23 cellular contexts compared by ENCODE assay signal in genomic region chr16:86818701-86819522, GRCh38.
A peak's percentile ranks its signal among the peaks of the same experiment; 100 is the strongest.
DNase-seq lines count a peak whose midpoint lies in the region; ATAC-seq and TF ChIP-seq lines count a peak whose summit lies in the region.
"Had no signal": no experiment of that assay in that cellular context is flagged by ENCODE, and none has a peak within 500 bp of the region (broad histone marks: within the 10 kb centered on the region; RNA-seq: fewer than 3 reads in every experiment).

No MANE protein-coding gene starts in this region.

- peak; percentile 24 for ATAC-seq in left ventricle myocardium superior
- no peak for ATAC-seq in activated T-helper 17 cell treated with anti-CD3 and anti-CD28 coated beads, Interleukin-2, amount 50 U/mL, for 72 hours (replicated peaks)
- ATAC-seq: activated CD8-positive, alpha-beta memory T cell treated with anti-CD3 and anti-CD28 coated beads, Interleukin-2, amount 10 ng/mL, durations not matched to agents 7 days and 5 days; naive thymus-derived CD8-positive, alpha-beta T cell; Right ventricle myocardium inferior had no signal

- H3K36me3 ChIP-seq in left ventricle myocardium inferior = no peaks in the 10 kb centered on the region
- H3K36me3 ChIP-seq: BE2C, uterus had no signal

- intact Hi-C loops in left ventricle myocardium superior (cut with micrococcal nuclease) (no loop called here), left ventricle myocardium inferior (cut with micrococcal nuclease) (no loop called here)

- TF ChIP-seq CTCF in left ventricle myocardium inferior (IDR thresholded peaks at IDR 0.05; ENCODE audit: borderline replicate concordance) (no peak), fibroblast of the aortic adventitia (IDR thresholded peaks at IDR 0.05; ENCODE audit: insufficient read depth, low read length) (no peak), progenitor cell of endocrine pancreas (IDR thresholded peaks at IDR 0.05; ENCODE audit: unreplicated experiment) (no peak)

- peaks cover 35% of the 10 kb centered on the region for H3K27me3 ChIP-seq in left ventricle myocardium inferior (ENCODE audit: low read depth)
- H3K27me3 ChIP-seq: uterus had no signal

- peaks cover 22% of the 10 kb centered on the region for H3K4me1 Mint-ChIP-seq in progenitor cell of endocrine pancreas (ENCODE audit: low read depth)
- H3K4me1 Mint-ChIP-seq in activated T-helper 17 cell treated with anti-CD3 and anti-CD28 coated beads, Interleukin-2, amount 50 U/mL, for 72 hours = no peaks in the 10 kb centered on the region
- H3K4me1 Mint-ChIP-seq: activated CD8-positive, alpha-beta memory T cell treated with anti-CD3 and anti-CD28 coated beads, Interleukin-2, amount 10 ng/mL, durations not matched to agents 7 days and 5 days; activated naive CD8-positive, alpha-beta T cell treated with anti-CD3 and anti-CD28 coated beads for 36 hours; memory B cell; naive thymus-derived CD8-positive, alpha-beta T cell had no signal

- H3K36me3 Mint-ChIP-seq in progenitor cell of endocrine pancreas (ENCODE audit: insufficient read depth) = no peaks in the 10 kb centered on the region
- no peaks in the 10 kb centered on the region for H3K36me3 Mint-ChIP-seq in activated T-helper 17 cell treated with anti-CD3 and anti-CD28 coated beads, Interleukin-2, amount 50 U/mL, for 72 hours (ENCODE audit: low read depth)
- H3K36me3 Mint-ChIP-seq: activated CD8-positive, alpha-beta memory T cell treated with anti-CD3 and anti-CD28 coated beads, Interleukin-2, amount 10 ng/mL, durations not matched to agents 7 days and 5 days; activated naive CD8-positive, alpha-beta T cell treated with anti-CD3 and anti-CD28 coated beads for 36 hours; memory B cell; naive thymus-derived CD8-positive, alpha-beta T cell had no signal

- H3K4me3 ChIP-seq in left ventricle myocardium inferior (no peak overlapping the region), fibroblast of the aortic adventitia (ENCODE audit: low read depth, low read length) (no peak overlapping the region)
- H3K4me3 ChIP-seq: A549, uterus had no signal

- peaks cover 8% of the 10 kb centered on the region for H3K4me1 ChIP-seq in left ventricle myocardium inferior
- H3K4me1 ChIP-seq: A549, BE2C, uterus had no signal

- no peaks in the 10 kb centered on the region for H3K9me3 ChIP-seq in left ventricle myocardium inferior (replicated peaks)
- H3K9me3 ChIP-seq: A549, BE2C, uterus had no signal

- no peak overlapping the region for H3K27ac ChIP-seq in left ventricle myocardium inferior (replicated peaks)
- H3K27ac ChIP-seq: A549, uterus had no signal

- H3K9me3 Mint-ChIP-seq in progenitor cell of endocrine pancreas (ENCODE audit: low read depth) = no peaks in the 10 kb centered on the region
- H3K9me3 Mint-ChIP-seq in activated T-helper 17 cell treated with anti-CD3 and anti-CD28 coated beads, Interleukin-2, amount 50 U/mL, for 72 hours = no peaks in the 10 kb centered on the region
- H3K9me3 Mint-ChIP-seq: activated naive CD8-positive, alpha-beta T cell treated with anti-CD3 and anti-CD28 coated beads for 36 hours; activated T-helper 1 cell treated with anti-CD3 and anti-CD28 coated beads, Interleukin-12 subunit alpha, Interleukin-12 subunit beta, Interleukin-2, Interleukin-4 antibody, amounts not matched to agents 30 ng/mL and 10 ng/mL and 1 ng/mL, durations not matched to agents 14 hours and 24 hours and 36 hours; memory B cell; naive thymus-derived CD8-positive, alpha-beta T cell had no signal

- H3K27me3 Mint-ChIP-seq in progenitor cell of endocrine pancreas = peaks cover 85% of the 10 kb centered on the region
- peaks cover 19% of the 10 kb centered on the region for H3K27me3 Mint-ChIP-seq in activated T-helper 17 cell treated with anti-CD3 and anti-CD28 coated beads, Interleukin-2, amount 50 U/mL, for 72 hours

- H3K4me3 Mint-ChIP-seq in progenitor cell of endocrine pancreas (ENCODE audit: low read depth) = peak overlapping the region; percentile 49
- H3K4me3 Mint-ChIP-seq in activated T-helper 17 cell treated with anti-CD3 and anti-CD28 coated beads, Interleukin-2, amount 50 U/mL, for 72 hours = no peak overlapping the region
- H3K4me3 Mint-ChIP-seq: activated CD8-positive, alpha-beta memory T cell treated with anti-CD3 and anti-CD28 coated beads, Interleukin-2, amount 10 ng/mL, durations not matched to agents 7 days and 5 days; activated naive CD8-positive, alpha-beta T cell treated with anti-CD3 and anti-CD28 coated beads for 36 hours; activated T-helper 1 cell treated with anti-CD3 and anti-CD28 coated beads, Interleukin-12 subunit alpha, Interleukin-12 subunit beta, Interleukin-2, Interleukin-4 antibody, amounts not matched to agents 30 ng/mL and 10 ng/mL and 1 ng/mL, durations not matched to agents 14 hours and 24 hours and 36 hours; memory B cell had no signal

- DNase-seq in left ventricle myocardium superior (no peak), left ventricle myocardium inferior (no peak), fibroblast of the aortic adventitia (ENCODE audit: low read depth) (peak; percentile 29), progenitor cell of endocrine pancreas (ENCODE audit: low spot score, unreplicated experiment) (no peak), foreskin melanocyte (no peak), DMS53 (lab: John Stamatoyannopoulos, UW) (no peak), NCI-H2227 treated with DMSO at 0.1 percent for 48 hours (lab: John Stamatoyannopoulos, UW) (no peak)
- DNase-seq: activated CD4-positive, alpha-beta T cell treated with anti-CD3 and anti-CD28 coated beads for 48 hours; activated CD8-positive, alpha-beta memory T cell treated with anti-CD3 and anti-CD28 coated beads, Interleukin-2, amount 10 ng/mL, durations not matched to agents 7 days and 5 days; activated naive CD8-positive, alpha-beta T cell treated with anti-CD3 and anti-CD28 coated beads for 36 hours; BE2C; COR-L47; hypothalamus; naive thymus-derived CD8-positive, alpha-beta T cell; NCI-H2107; posterior cingulate gyrus; stimulated activated CD4-positive, alpha-beta T cell treated with anti-CD3 and anti-CD28 coated beads, Interleukin-12 subunit alpha, Interleukin-12 subunit beta, amount 100 ng/mL, for 4 hours; uterus had no signal

- H3K27ac Mint-ChIP-seq in progenitor cell of endocrine pancreas = no peak overlapping the region
- H3K27ac Mint-ChIP-seq in activated T-helper 17 cell treated with anti-CD3 and anti-CD28 coated beads, Interleukin-2, amount 50 U/mL, for 72 hours = no peak overlapping the region
- H3K27ac Mint-ChIP-seq: activated CD8-positive, alpha-beta memory T cell treated with anti-CD3 and anti-CD28 coated beads, Interleukin-2, amount 10 ng/mL, durations not matched to agents 7 days and 5 days; activated naive CD8-positive, alpha-beta T cell treated with anti-CD3 and anti-CD28 coated beads for 36 hours; activated T-helper 1 cell treated with anti-CD3 and anti-CD28 coated beads, Interleukin-12 subunit alpha, Interleukin-12 subunit beta, Interleukin-2, Interleukin-4 antibody, amounts not matched to agents 30 ng/mL and 10 ng/mL and 1 ng/mL, durations not matched to agents 14 hours and 24 hours and 36 hours; memory B cell; naive thymus-derived CD8-positive, alpha-beta T cell had no signal
